ENCODE assay signal across 18 cellular contexts in the genomic region with DNA sequence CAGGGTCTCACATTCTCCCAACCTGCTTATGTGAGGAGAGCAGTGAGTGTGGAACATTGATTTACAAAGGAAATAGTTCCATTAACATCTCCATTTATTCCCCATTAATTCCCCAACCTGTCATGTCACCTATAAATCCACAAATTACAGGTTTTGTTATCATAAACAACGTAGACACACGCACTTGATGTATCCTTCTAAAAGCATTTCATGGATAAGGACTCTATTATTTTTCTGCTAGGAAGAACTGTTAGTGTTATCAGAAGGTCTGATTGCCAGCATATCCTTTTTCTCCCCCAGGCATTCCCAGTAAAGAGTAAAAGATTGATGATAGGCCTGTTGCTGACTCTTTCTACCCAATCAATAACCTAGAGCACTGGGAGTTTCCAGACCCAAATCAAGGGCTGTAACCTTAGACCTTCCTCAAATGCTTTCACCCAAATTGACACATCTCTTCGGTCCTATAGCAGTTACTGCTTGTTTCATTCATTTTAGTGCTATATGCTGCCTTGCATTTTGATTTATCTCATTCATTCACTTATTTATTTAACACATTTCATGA.
DNase-seq lines count a peak whose midpoint lies in the region; ATAC-seq, FAIRE-seq and TF ChIP-seq lines count a peak whose summit lies in the region.
"Had no signal": no experiment of that assay in that cellular context is flagged by ENCODE, and none has a peak within 500 bp of the region (broad histone marks: within the 10 kb centered on the region; RNA-seq: fewer than 3 reads in every experiment).

No MANE protein-coding gene starts in this region.

- no peaks in the 10 kb centered on the region for H3K9me3 Mint-ChIP-seq in stimulated activated memory B cell treated with anti-CD40 and anti-IgM and Interleukin-4, amounts not matched to agents 10 μg/mL and 1 μg/mL and 100 μg/mL, for 72 hours
- H3K9me3 Mint-ChIP-seq: CD8-positive, alpha-beta memory T cell had no signal

- 0 out of 5 replicates have a peak, but pooled peaks cover 0 to 15% of the 10 kb centered on the region in 2 experiments for H3K27me3 ChIP-seq in K562 (ENCODE audit: control insufficient read depth in 2 of 2, insufficient read depth in 2 of 2, low read length in 2 of 2)

- H3K27me3 Mint-ChIP-seq in stimulated activated memory B cell treated with anti-CD40 and anti-IgM and Interleukin-4, amounts not matched to agents 10 μg/mL and 1 μg/mL and 100 μg/mL, for 72 hours, result peaks cover 23% of the 10 kb centered on the region

- peak overlapping the region; percentile 59 for H3K27ac ChIP-seq in HEK293 (ENCODE audit: extremely low read depth, low read depth, low read length)
- H3K27ac ChIP-seq in K562 (ENCODE audit: extremely low read depth, low read depth, low read length), result no peak overlapping the region

- no peak for TF ChIP-seq RAD21 in K562 (CRISPR knock-in tag; conservative IDR thresholded peaks at IDR 0.05 in 1 of 2, IDR thresholded peaks at IDR 0.05 in 1 of 2)

- H2AFZ ChIP-seq in K562 (ENCODE audit: low read depth, low read length), result 0 out of 2 replicates have a peak overlapping the region, but pooled peaks have one; percentile 51

- no peak for FAIRE-seq in K562 (lab: Jason Lieb, UNC)
- FAIRE-seq: G401.6, GM12891, HepG2 had no signal

- no TSS peak for BruUV-seq in K562 (replicated peaks; lab: Mats Ljungman, UMichigan)

- peaks cover 0 to 9% of the 10 kb centered on the region in 2 experiments; a peak in 1 of 3 replicates for H3K36me3 ChIP-seq in HEK293 (ENCODE audit: control insufficient read depth in 2 of 2, insufficient read depth in 1 of 2, low read length in 2 of 2)
- no peaks in the 10 kb centered on the region for H3K36me3 ChIP-seq in K562 (ENCODE audit: control insufficient read depth, insufficient read depth, low read length)

- no peak overlapping the region for H3K9ac ChIP-seq in K562 (ENCODE audit: insufficient read depth in 1 of 2, low read depth in 2 of 2, low read length in 2 of 2)

- H3K4me1 ChIP-seq in HEK293 (ENCODE audit: control insufficient read depth, insufficient read depth, low read length) (peaks cover 6% of the 10 kb centered on the region; the same call in 1 of the 2 replicates), K562 (replicated peaks in 1 of 2; ENCODE audit: control insufficient read depth in 2 of 2, insufficient read depth in 2 of 2, low read length in 2 of 2) (no peaks in the 10 kb centered on the region; a peak in 1 of 5 replicates)

- DNase-seq in NCI-H146 treated with DMSO at 0.1 percent for 48 hours (lab: John Stamatoyannopoulos, UW; ENCODE audit: unreplicated experiment), result peak; percentile 62
- no peak for DNase-seq in K562 (ENCODE audit: extremely low read depth in 1 of 4, low spot score in 3 of 4)
- DNase-seq in stimulated activated naive CD4-positive, alpha-beta T cell treated with Interleukin-2 at 50 U/mL for 16 hours (lab: John Stamatoyannopoulos, UW), result no peak
- DNase-seq: C1 segment of cervical spinal cord; CD4-positive, CD25-positive, alpha-beta regulatory T cell; CD8-positive, alpha-beta memory T cell; COR-L47; GOT3; H7 had no signal

- H3K9me3 ChIP-seq in HEK293 (ENCODE audit: control insufficient read depth, insufficient read depth, low read depth, low read length), result no peaks in the 10 kb centered on the region
- H3K9me3 ChIP-seq in K562 (replicated peaks; ENCODE audit: control insufficient read depth, insufficient read depth, low read depth, low read length), result no peaks in the 10 kb centered on the region

- H4K20me1 ChIP-seq in K562 (replicated peaks; ENCODE audit: control insufficient read depth, insufficient read depth, low read length), result no peaks in the 10 kb centered on the region

- no peaks in the 10 kb centered on the region for H3K36me3 Mint-ChIP-seq in stimulated activated memory B cell treated with anti-CD40 and anti-IgM and Interleukin-4, amounts not matched to agents 10 μg/mL and 1 μg/mL and 100 μg/mL, for 72 hours
- H3K36me3 Mint-ChIP-seq: CD4-positive, CD25-positive, alpha-beta regulatory T cell; CD8-positive, alpha-beta memory T cell; IgD-negative memory B cell had no signal

- WGBS in K562 (ENCODE audit: insufficient coverage, low coverage, missing lambda C conversion rate), result 5% methylated on average over 3 of the region's 3 CpGs

- no peak overlapping the region for H3K27ac Mint-ChIP-seq in stimulated activated memory B cell treated with anti-CD40 and anti-IgM and Interleukin-4, amounts not matched to agents 10 μg/mL and 1 μg/mL and 100 μg/mL, for 72 hours
- H3K27ac Mint-ChIP-seq: B cell; CD4-positive, CD25-positive, alpha-beta regulatory T cell; IgD-negative memory B cell had no signal

- no peak overlapping the region; the same call in 1 of the 2 replicates for H3K4me2 ChIP-seq in K562 (ENCODE audit: insufficient read depth, low read length)

- intact Hi-C loops in K562 (cut with micrococcal nuclease), result no loop called here

- in situ Hi-C loops in K562 (cut with MboI), result no loop called here

- TF ChIP-seq EP300 in K562 (IDR thresholded peaks at IDR 0.05; ENCODE audit: low read length), result no peak

- H3K9me1 ChIP-seq in K562 (ENCODE audit: control insufficient read depth, insufficient read depth, low read length), result no peaks in the 10 kb centered on the region

- no peak for ATAC-seq in K562
- ATAC-seq in GM18868 (IDR thresholded peaks at IDR 0.05; ENCODE audit: unreplicated experiment), result no peak
- no peak for ATAC-seq in stimulated activated memory B cell treated with anti-CD40 and anti-IgM and Interleukin-4, amounts not matched to agents 10 μg/mL and 1 μg/mL and 100 μg/mL, for 72 hours
- ATAC-seq: HCT116, HepG2 had no signal

- no peak overlapping the region for H3K4me3 ChIP-seq in HEK293 (ENCODE audit: low read depth, low read length)
- H3K4me3 ChIP-seq in K562, result no peak overlapping the region

- no peaks in the 10 kb centered on the region for H3K4me1 Mint-ChIP-seq in stimulated activated memory B cell treated with anti-CD40 and anti-IgM and Interleukin-4, amounts not matched to agents 10 μg/mL and 1 μg/mL and 100 μg/mL, for 72 hours
- H3K4me1 Mint-ChIP-seq: B cell; CD4-positive, CD25-positive, alpha-beta regulatory T cell; CD8-positive, alpha-beta memory T cell; IgD-negative memory B cell had no signal

- H3K79me2 ChIP-seq in K562 (ENCODE audit: control insufficient read depth, insufficient read depth, low read length), result no peaks in the 10 kb centered on the region

- H3K4me3 Mint-ChIP-seq in stimulated activated memory B cell treated with anti-CD40 and anti-IgM and Interleukin-4, amounts not matched to agents 10 μg/mL and 1 μg/mL and 100 μg/mL, for 72 hours, result no peak overlapping the region
- H3K4me3 Mint-ChIP-seq: B cell; CD4-positive, CD25-positive, alpha-beta regulatory T cell; CD8-positive, alpha-beta memory T cell; IgD-negative memory B cell had no signal

- no peak for TF ChIP-seq POLR2A in K562 (conservative IDR thresholded peaks at IDR 0.05)

- CTCF ChIA-PET in HEK293 (lab: Yijun Ruan, JAX), result no interaction called here
- CTCF ChIA-PET in K562 (lab: Yijun Ruan, JAX; ENCODE audit: low intra/inter-chr PET ratio), result no interaction called here

- POLR2A ChIA-PET in HEK293 (lab: Yijun Ruan, JAX) (no interaction called here), K562 (lab: Yijun Ruan, JAX) (no interaction called here)

- TF ChIP-seq CTCF in HEK293 (tag by site-specific recombination; IDR thresholded peaks at IDR 0.05) (no peak), K562 (IDR thresholded peaks at IDR 0.05 in 2 of 3, conservative IDR thresholded peaks at IDR 0.05 in 1 of 3; ENCODE audit: insufficient read depth in 2 of 3, low read depth in 1 of 3, low read length in 3 of 3) (no peak)

TF ChIP-seq in HEK293, 187 proteins besides CTCF, POLR2A, EP300 and RAD21 (continues in another document):
- TF ChIP-seq ZFP69B (tag by site-specific recombination; IDR thresholded peaks at IDR 0.05) (no peak), BCL11B (tag by site-specific recombination; IDR thresholded peaks at IDR 0.05; ENCODE audit: low read depth) (0 out of 2 replicates have a peak, but pooled peaks have one; percentile 33), ZSCAN23 (tag by site-specific recombination; IDR thresholded peaks at IDR 0.05) (no peak), ZNF677 (tag by site-specific recombination; IDR thresholded peaks at IDR 0.05) (no peak), MEIS1 (CRISPR knock-in tag; IDR thresholded peaks at IDR 0.05; ENCODE audit: borderline replicate concordance) (no peak), ZBTB7A (tag by site-specific recombination; IDR thresholded peaks at IDR 0.05; ENCODE audit: low read depth) (no peak), ZXDB (tag by site-specific recombination; IDR thresholded peaks at IDR 0.05) (peak; percentile 77)
- TF ChIP-seq, protein P1, sequence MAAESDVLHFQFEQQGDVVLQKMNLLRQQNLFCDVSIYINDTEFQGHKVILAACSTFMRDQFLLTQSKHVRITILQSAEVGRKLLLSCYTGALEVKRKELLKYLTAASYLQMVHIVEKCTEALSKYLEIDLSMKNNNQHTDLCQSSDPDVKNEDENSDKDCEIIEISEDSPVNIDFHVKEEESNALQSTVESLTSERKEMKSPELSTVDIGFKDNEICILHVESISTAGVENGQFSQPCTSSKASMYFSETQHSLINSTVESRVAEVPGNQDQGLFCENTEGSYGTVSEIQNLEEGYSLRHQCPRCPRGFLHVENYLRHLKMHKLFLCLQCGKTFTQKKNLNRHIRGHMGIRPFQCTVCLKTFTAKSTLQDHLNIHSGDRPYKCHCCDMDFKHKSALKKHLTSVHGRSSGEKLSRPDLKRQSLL (tag by site-specific recombination; IDR thresholded peaks at IDR 0.05), result no peak

TF ChIP-seq in K562, 482 proteins besides CTCF, POLR2A, EP300 and RAD21:
- TF ChIP-seq STAG1 (CRISPR knock-in tag; IDR thresholded peaks at IDR 0.05; ENCODE audit: borderline replicate concordance), result no peak
- TF ChIP-seq SAFB2 (IDR thresholded peaks at IDR 0.05; ENCODE audit: borderline replicate concordance, low read depth, low read length, severe bottlenecking), result no peak
- TF ChIP-seq ZNF395 (CRISPR knock-in tag; IDR thresholded peaks at IDR 0.05), result no peak
- TF ChIP-seq KHSRP (IDR thresholded peaks at IDR 0.05), result no peak
- no peak for TF ChIP-seq RBBP5 (IDR thresholded peaks at IDR 0.05; ENCODE audit: borderline replicate concordance, insufficient read depth, low read length, poor library complexity, severe bottlenecking)

Comparison
In these comparisons a context has a peak if more than half of its experiments do, and no peak if none do; other contexts are left out.
1. Of the 44 proteins assayed by ChIP-seq in both K562 and HEK293: peak only in K562: none; only in HEK293: KLF10 and TCF7L2; in both: none; in neither: 42.